38 cellular contexts compared by ENCODE assay signal in genomic region chr13:112330066-112330465, GRCh38. TPM values are rescaled to one million over a fixed set of nuclear protein-coding genes. Genes with fewer than 3 reads are reported as not detected.
"Had no signal": no experiment of that assay in that cellular context is flagged by ENCODE, and none has a peak within 500 bp of the region (broad histone marks: within the 10 kb centered on the region; RNA-seq: fewer than 3 reads in every experiment).

No MANE protein-coding gene starts in this region.

- H3K9me3 Mint-ChIP-seq: activated B cell treated with CpG ODN at 0.5 μM for 24 hours; activated CD4-positive, alpha-beta memory T cell treated with anti-CD3 and anti-CD28 coated beads for 36 hours; activated CD4-positive, alpha-beta T cell treated with anti-CD3 and anti-CD28 coated beads, Interleukin-2, amount 10 ng/mL, durations not matched to agents 24 days and 14 days; activated CD8-positive, alpha-beta T cell treated with anti-CD3 and anti-CD28 coated beads for 36 hours; activated naive CD4-positive, alpha-beta T cell treated with anti-CD3 and anti-CD28 coated beads for 36 hours; activated naive CD4-positive, alpha-beta T cell treated with anti-CD3 and anti-CD28 coated beads, Interleukin-2, amount 50 U/mL, for 72 hours; activated T-cell treated with anti-CD3 and anti-CD28 coated beads, Interleukin-2, amount 50 U/mL, for 4 hours; activated T-helper 1 cell treated with anti-CD3 and anti-CD28 coated beads, Interleukin-12 subunit alpha, Interleukin-12 subunit beta, Interleukin-2, Interleukin-4 antibody, amounts not matched to agents 30 ng/mL and 10 ng/mL and 1 ng/mL, durations not matched to agents 14 hours and 24 hours and 36 hours; activated T-helper 17 cell treated with anti-CD3 and anti-CD28 coated beads, Interleukin-2, amount 50 U/mL, for 72 hours; central memory CD8-positive, alpha-beta T cell; T-helper 1 cell treated with Interleukin-12 subunit alpha and Interleukin-12 subunit beta and Interleukin-4 antibody, amounts not matched to agents 30 μg/mL and 1 μg/mL, for 36 hours; T-helper 2 cell treated with Interferon-gamma antibody and Interleukin-4, amounts not matched to agents 5 μg/mL and 100 μg/mL, for 36 hours had no signal

- H3K36me3 ChIP-seq: adrenal gland, ascending aorta, cardiac muscle cell had no signal

- H3K36me3 Mint-ChIP-seq: activated CD4-positive, alpha-beta memory T cell treated with anti-CD3 and anti-CD28 coated beads for 36 hours; activated naive CD4-positive, alpha-beta T cell treated with anti-CD3 and anti-CD28 coated beads, Interleukin-2, amount 50 U/mL, for 72 hours; activated naive CD8-positive, alpha-beta T cell treated with anti-CD3 and anti-CD28 coated beads for 36 hours; brain had no signal

- H3K27ac ChIP-seq: adrenal gland, ascending aorta, cardiac muscle cell, VCaP had no signal

- H3K4me3 Mint-ChIP-seq: activated B cell treated with CpG ODN at 0.5 μM for 24 hours; activated CD4-positive, alpha-beta memory T cell treated with anti-CD3 and anti-CD28 coated beads for 36 hours; activated CD4-positive, alpha-beta T cell treated with anti-CD3 and anti-CD28 coated beads, Interleukin-2, amount 10 ng/mL, durations not matched to agents 24 days and 14 days; activated CD8-positive, alpha-beta T cell treated with anti-CD3 and anti-CD28 coated beads for 36 hours; activated naive CD4-positive, alpha-beta T cell treated with anti-CD3 and anti-CD28 coated beads for 36 hours; activated naive CD8-positive, alpha-beta T cell treated with anti-CD3 and anti-CD28 coated beads for 36 hours; activated T-cell treated with anti-CD3 and anti-CD28 coated beads, Interleukin-2, amount 50 U/mL, for 4 hours; activated T-cell treated with anti-CD3 and anti-CD28 coated beads, Interleukin-2, amount 50 U/mL, for 72 hours; activated T-helper 1 cell treated with anti-CD3 and anti-CD28 coated beads, Interleukin-12 subunit alpha, Interleukin-12 subunit beta, Interleukin-2, Interleukin-4 antibody, amounts not matched to agents 30 ng/mL and 10 ng/mL and 1 ng/mL, durations not matched to agents 14 hours and 24 hours and 36 hours; activated T-helper 17 cell treated with anti-CD3 and anti-CD28 coated beads, Interleukin-2, amount 50 U/mL, for 72 hours; brain; central memory CD8-positive, alpha-beta T cell; T-helper 1 cell treated with Interleukin-12 subunit alpha and Interleukin-12 subunit beta and Interleukin-4 antibody, amounts not matched to agents 30 μg/mL and 1 μg/mL, for 36 hours; T-helper 2 cell treated with Interferon-gamma antibody and Interleukin-4, amounts not matched to agents 5 μg/mL and 100 μg/mL, for 36 hours had no signal

- H3K4me3 ChIP-seq: adrenal gland, ascending aorta, cardiac muscle cell had no signal

- H3K27ac Mint-ChIP-seq: activated B cell treated with CpG ODN at 0.5 μM for 24 hours; activated CD4-positive, alpha-beta memory T cell treated with anti-CD3 and anti-CD28 coated beads for 36 hours; activated CD4-positive, alpha-beta T cell treated with anti-CD3 and anti-CD28 coated beads, Interleukin-2, amount 10 ng/mL, durations not matched to agents 24 days and 14 days; activated CD8-positive, alpha-beta T cell treated with anti-CD3 and anti-CD28 coated beads for 36 hours; activated naive CD4-positive, alpha-beta T cell treated with anti-CD3 and anti-CD28 coated beads for 36 hours; activated naive CD4-positive, alpha-beta T cell treated with anti-CD3 and anti-CD28 coated beads, Interleukin-2, amount 50 U/mL, for 72 hours; activated naive CD8-positive, alpha-beta T cell treated with anti-CD3 and anti-CD28 coated beads for 36 hours; activated T-cell treated with anti-CD3 and anti-CD28 coated beads, Interleukin-2, amount 50 U/mL, for 72 hours; activated T-helper 1 cell treated with anti-CD3 and anti-CD28 coated beads, Interleukin-12 subunit alpha, Interleukin-12 subunit beta, Interleukin-2, Interleukin-4 antibody, amounts not matched to agents 30 ng/mL and 10 ng/mL and 1 ng/mL, durations not matched to agents 14 hours and 24 hours and 36 hours; activated T-helper 17 cell treated with anti-CD3 and anti-CD28 coated beads, Interleukin-2, amount 50 U/mL, for 72 hours; brain; T-helper 1 cell treated with Interleukin-12 subunit alpha and Interleukin-12 subunit beta and Interleukin-4 antibody, amounts not matched to agents 30 μg/mL and 1 μg/mL, for 36 hours; T-helper 2 cell treated with Interferon-gamma antibody and Interleukin-4, amounts not matched to agents 5 μg/mL and 100 μg/mL, for 36 hours had no signal

- DNase-seq: activated B cell treated with CpG ODN at 0.5 μM for 24 hours; activated CD4-positive, alpha-beta memory T cell treated with anti-CD3 and anti-CD28 coated beads for 36 hours; activated CD4-positive, alpha-beta T cell treated with anti-CD3 and anti-CD28 coated beads for 4 hours; activated CD4-positive, alpha-beta T cell treated with anti-CD3 and anti-CD28 coated beads, Interleukin-2, amount 10 ng/mL, durations not matched to agents 24 days and 14 days; activated CD4-positive, alpha-beta T cell treated with anti-CD3 and anti-CD28 coated beads, Interleukin-2, amount 50 U/mL, for 1 hour; activated CD4-positive, alpha-beta T cell treated with anti-CD3 and anti-CD28 coated beads, Interleukin-2, amount 50 U/mL, for 4 hours; activated CD4-positive, CD25-positive, alpha-beta regulatory T cell treated with anti-CD3 and anti-CD28 coated beads, Interleukin-2, amount 50 U/mL, for 72 hours; activated CD8-positive, alpha-beta memory T cell treated with anti-CD3 and anti-CD28 coated beads, Interleukin-2, amount 50 U/mL, for 4 hours; activated CD8-positive, alpha-beta T cell treated with anti-CD3 and anti-CD28 coated beads for 36 hours; activated effector memory CD4-positive, alpha-beta T cell treated with anti-CD3 and anti-CD28 coated beads, Interleukin-2, amount 50 U/mL, for 16 hours; activated gamma-delta T cell treated with Interleukin-2 at 50 U/mL for 16 hours; activated naive CD4-positive, alpha-beta T cell; activated naive CD4-positive, alpha-beta T cell treated with anti-CD3 and anti-CD28 coated beads for 36 hours; activated naive CD4-positive, alpha-beta T cell treated with anti-CD3 and anti-CD28 coated beads, Interleukin-2, amount 50 U/mL, for 16 hours; activated naive CD8-positive, alpha-beta T cell treated with anti-CD3 and anti-CD28 coated beads for 36 hours; activated T-cell treated with anti-CD3 and anti-CD28 coated beads for 4 hours; activated T-cell treated with anti-CD3 and anti-CD28 coated beads, Interleukin-2, amount 50 U/mL, for 1 hour; activated T-cell treated with anti-CD3 and anti-CD28 coated beads, Interleukin-2, amount 50 U/mL, for 4 hours; activated T-cell treated with anti-CD3 and anti-CD28 coated beads, Interleukin-2, amount 50 U/mL, for 72 hours; amniotic stem cell; caudate nucleus; cerebellar nuclear complex; T-helper 1 cell; T-helper 2 cell; T-helper 9 cell had no signal

- H3K4me1 Mint-ChIP-seq: activated B cell treated with CpG ODN at 0.5 μM for 24 hours; activated CD4-positive, alpha-beta T cell treated with anti-CD3 and anti-CD28 coated beads, Interleukin-2, amount 10 ng/mL, durations not matched to agents 24 days and 14 days; activated naive CD8-positive, alpha-beta T cell treated with anti-CD3 and anti-CD28 coated beads for 36 hours; central memory CD8-positive, alpha-beta T cell had no signal

- H3K4me1 ChIP-seq: adrenal gland, ascending aorta had no signal

- H3K9me3 ChIP-seq: adrenal gland, ascending aorta had no signal

RNA-seq across cellular contexts. Expression of gene SPACA7, which starts 46.1 kb away (rescaled TPM):
- total RNA-seq: activated B cell treated with CpG ODN at 0.5 μM for 24 hours; activated CD4-positive, alpha-beta memory T cell treated with anti-CD3 and anti-CD28 coated beads for 36 hours; activated CD4-positive, alpha-beta T cell treated with anti-CD3 and anti-CD28 coated beads, Interleukin-2, amount 10 ng/mL, durations not matched to agents 24 days and 14 days; activated CD8-positive, alpha-beta memory T cell treated with anti-CD3 and anti-CD28 coated beads for 36 hours; activated CD8-positive, alpha-beta T cell treated with anti-CD3 and anti-CD28 coated beads for 36 hours; activated naive CD4-positive, alpha-beta T cell treated with anti-CD3 and anti-CD28 coated beads for 36 hours; activated naive CD4-positive, alpha-beta T cell treated with anti-CD3 and anti-CD28 coated beads, Interleukin-2, amount 50 U/mL, for 72 hours; activated naive CD8-positive, alpha-beta T cell treated with anti-CD3 and anti-CD28 coated beads for 36 hours; activated T-cell treated with anti-CD3 and anti-CD28 coated beads, Interleukin-2, amount 50 U/mL, for 4 hours; activated T-cell treated with anti-CD3 and anti-CD28 coated beads, Interleukin-2, amount 50 U/mL, for 72 hours; activated T-helper 1 cell treated with anti-CD3 and anti-CD28 coated beads, Interleukin-12 subunit alpha, Interleukin-12 subunit beta, Interleukin-2, Interleukin-4 antibody, amounts not matched to agents 30 ng/mL and 10 ng/mL and 1 ng/mL, durations not matched to agents 14 hours and 24 hours and 36 hours; activated T-helper 17 cell treated with anti-CD3 and anti-CD28 coated beads, Interleukin-2, amount 50 U/mL, for 72 hours; adrenal gland; ascending aorta; bronchial epithelial cell; cardiac muscle cell had no signal
- polyA plus RNA-seq: adrenal gland, cardiac muscle cell had no signal
